Comparison of ENCODE assay signal across 21 cellular contexts in the genomic region with DNA sequence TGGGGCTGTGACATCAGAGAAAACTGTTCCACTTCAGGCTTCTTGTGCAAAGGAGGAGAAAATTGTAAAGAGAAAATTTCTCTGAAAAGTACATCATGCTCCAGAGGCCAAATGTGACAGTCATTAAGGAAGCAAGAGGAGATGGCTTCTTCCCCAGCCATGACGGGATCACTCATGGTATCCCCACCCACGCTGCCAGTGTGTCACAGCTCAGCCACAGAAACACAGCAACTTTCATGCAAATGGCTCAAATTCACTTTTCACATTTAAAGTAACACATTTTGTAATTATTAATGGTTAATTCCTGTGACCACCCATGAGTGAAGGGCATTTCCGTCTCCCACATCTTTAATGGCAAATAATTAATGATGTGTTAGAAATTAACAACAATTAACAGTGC.
DNase-seq lines count a peak whose midpoint lies in the region; ATAC-seq and TF ChIP-seq lines count a peak whose summit lies in the region.
"Had no signal": no experiment of that assay in that cellular context is flagged by ENCODE, and none has a peak within 500 bp of the region (broad histone marks: within the 10 kb centered on the region; RNA-seq: fewer than 3 reads in every experiment).

No MANE protein-coding gene starts in this region.

- H3K27ac Mint-ChIP-seq in activated CD4-positive, alpha-beta T cell treated with anti-CD3 and anti-CD28 coated beads for 36 hours: peak overlapping the region; percentile 85
- H3K27ac Mint-ChIP-seq: IgD-negative memory B cell, nephron progenitor cell had no signal

- intact Hi-C loops in activated CD4-positive, alpha-beta T cell treated with anti-CD3 and anti-CD28 coated beads for 36 hours (cut with DNase I, micrococcal nuclease): loop anchor here (2.0 kb wide), 4 partner anchors 104 to 380 kb away; no protein-coding TSS in a partner anchor

- H3K27me3 Mint-ChIP-seq in activated CD4-positive, alpha-beta T cell treated with anti-CD3 and anti-CD28 coated beads for 36 hours: peaks cover 2% of the 10 kb centered on the region

- DNase-seq in activated CD4-positive, alpha-beta T cell treated with anti-CD3 and anti-CD28 coated beads for 36 hours: peak; percentile 80
- DNase-seq in activated CD4-positive, alpha-beta T cell treated with anti-CD3 and anti-CD28 coated beads for 1 hour: no peak
- DNase-seq in activated CD8-positive, alpha-beta memory T cell treated with anti-CD3 and anti-CD28 coated beads, Interleukin-2, amount 50 U/mL, for 48 hours: peak; percentile 69
- DNase-seq in epithelial cell of proximal tubule (ENCODE audit: low read depth) (peak; percentile 33), DMS153 treated with DMSO at 0.1 percent for 48 hours (lab: John Stamatoyannopoulos, UW; ENCODE audit: unreplicated experiment) (no peak), DMS114 treated with DMSO at 0.1 percent for 48 hours (lab: John Stamatoyannopoulos, UW; ENCODE audit: unreplicated experiment) (no peak), amniotic stem cell (lab: John Stamatoyannopoulos, UW) (no peak)
- DNase-seq in stimulated activated CD8-positive, alpha-beta memory T cell treated with anti-CD3 and anti-CD28 coated beads, Interleukin-2, amount 100 ng/mL, for 48 hours (ENCODE audit: low read depth in 2 of 2): peak; percentile 56 to 61
- DNase-seq: 8988T; activated CD4-positive, CD25-positive, alpha-beta regulatory T cell; CD4-positive, CD25-positive, alpha-beta regulatory T cell; central memory CD4-positive, alpha-beta T cell; NCI-H1092; NCI-H2171; nephron progenitor cell; retina; RPMI8226; SW 1271 had no signal

- peak overlapping the region; percentile 20 for H3K4me3 Mint-ChIP-seq in activated CD4-positive, alpha-beta T cell treated with anti-CD3 and anti-CD28 coated beads for 36 hours
- H3K4me3 Mint-ChIP-seq: CD4-positive, CD25-positive, alpha-beta regulatory T cell; IgD-negative memory B cell; nephron progenitor cell had no signal

- H3K9me3 Mint-ChIP-seq in activated CD4-positive, alpha-beta T cell treated with anti-CD3 and anti-CD28 coated beads for 36 hours (ENCODE audit: low read depth): no peaks in the 10 kb centered on the region
- H3K9me3 Mint-ChIP-seq: IgD-negative memory B cell, nephron progenitor cell had no signal

- no peak overlapping the region for H3K4me3 ChIP-seq in epithelial cell of proximal tubule (ENCODE audit: low read depth, low read length)
- H3K4me3 ChIP-seq: lung had no signal

- POLR2A ChIA-PET in activated CD4-positive, alpha-beta T cell treated with anti-CD3 and anti-CD28 coated beads for 36 hours (lab: Charles Lee): interaction anchor here (0.6 kb wide), 1 partner anchor 24 kb away, joined by 3 read pairs; no protein-coding TSS in a partner anchor

- ATAC-seq in activated CD4-positive, alpha-beta T cell treated with anti-CD3 and anti-CD28 coated beads for 36 hours: peak; percentile 51
- ATAC-seq: HCT116 had no signal

- H3K36me3 Mint-ChIP-seq in activated CD4-positive, alpha-beta T cell treated with anti-CD3 and anti-CD28 coated beads for 36 hours (ENCODE audit: low read depth): no peaks in the 10 kb centered on the region
- H3K36me3 Mint-ChIP-seq: CD4-positive, CD25-positive, alpha-beta regulatory T cell; IgD-negative memory B cell had no signal

- H3K4me1 Mint-ChIP-seq in activated CD4-positive, alpha-beta T cell treated with anti-CD3 and anti-CD28 coated beads for 36 hours: peaks cover 35% of the 10 kb centered on the region
- H3K4me1 Mint-ChIP-seq: IgD-negative memory B cell had no signal

- CTCF ChIA-PET in activated CD4-positive, alpha-beta T cell treated with anti-CD3 and anti-CD28 coated beads for 36 hours (lab: Charles Lee): interaction anchor here (0.7 to 1.8 kb wide), 3 partner anchors 11 to 175 kb away, joined by 3 to 6 read pairs (median 3); no protein-coding TSS in a partner anchor

- TF ChIP-seq CTCF in epithelial cell of proximal tubule (conservative IDR thresholded peaks at IDR 0.05; ENCODE audit: low read depth, low read length): no peak

Comparison
In these comparisons a context has a peak if more than half of its experiments do, and no peak if none do; other contexts are left out.
1. DNase-seq: peak in activated CD4-positive, alpha-beta T cell treated with anti-CD3 and anti-CD28 coated beads for 36 hours (single experiment), activated CD8-positive, alpha-beta memory T cell treated with anti-CD3 and anti-CD28 coated beads, Interleukin-2, amount 50 U/mL, for 48 hours (single experiment), epithelial cell of proximal tubule (single experiment) and stimulated activated CD8-positive, alpha-beta memory T cell treated with anti-CD3 and anti-CD28 coated beads, Interleukin-2, amount 100 ng/mL, for 48 hours (2 of 2); none in activated CD4-positive, alpha-beta T cell treated with anti-CD3 and anti-CD28 coated beads for 1 hour (single experiment), DMS153 treated with DMSO at 0.1 percent for 48 hours (single experiment), DMS114 treated with DMSO at 0.1 percent for 48 hours (single experiment) and amniotic stem cell (single experiment).